Comparison of ENCODE assay signal across 6 cellular contexts in the genomic region with DNA sequence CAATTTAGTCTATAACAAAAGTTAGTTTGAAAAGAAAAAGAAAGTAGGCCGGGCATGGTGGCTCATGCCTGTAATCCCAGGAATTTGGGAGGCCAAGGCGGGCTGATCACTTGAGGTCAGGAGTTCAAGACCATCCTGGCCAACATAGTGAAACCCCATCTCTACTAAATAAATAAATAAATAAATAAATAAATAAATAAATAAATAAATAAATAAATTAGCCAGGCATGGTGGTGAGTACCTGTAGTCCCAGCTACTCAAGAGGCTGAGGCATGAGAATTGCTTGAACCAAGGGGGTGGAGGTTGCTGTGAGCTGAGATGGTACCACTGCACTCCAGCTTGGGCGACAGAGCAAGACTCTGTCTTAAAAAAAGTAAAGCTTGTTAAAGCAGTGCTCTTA. TPM values are rescaled to one million over a fixed set of nuclear protein-coding genes. Genes with fewer than 3 reads are reported as not detected.
A peak's percentile ranks its signal among the peaks of the same experiment; 100 is the strongest.
DNase-seq lines count a peak whose midpoint lies in the region; ATAC-seq, FAIRE-seq and TF ChIP-seq lines count a peak whose summit lies in the region.
"Not testable (repeated sequence)": the region's sequence is repeated elsewhere in the genome, so short reads cannot be mapped to it uniquely, and the experiment has no call there.

No MANE protein-coding gene starts in this region.

- POLR2A ChIA-PET in HEK293 (lab: Yijun Ruan, JAX): not testable (repeated sequence)
- POLR2A ChIA-PET in OCI-LY7 (lab: Charles Lee) (interaction anchor here (0.6 to 1.9 kb wide), 11 partner anchors 9 to 74 kb away, joined by 3 to 18 read pairs (median 5); no protein-coding TSS in a partner anchor), activated B cell treated with CpG ODN at 0.5 μM for 24 hours (lab: Charles Lee) (interaction anchor here (0.5 to 18.7 kb wide), 10 partner anchors 11 to 404 kb away, joined by 3 to 975 read pairs (median 10); a partner anchor contains a TSS)

- not testable (repeated sequence) for H4K20me1 ChIP-seq in OCI-LY1 (ENCODE audit: insufficient read depth, low read length); OCI-LY7 (ENCODE audit: insufficient read depth, low read length)

- CTCF ChIA-PET in HEK293 (lab: Yijun Ruan, JAX): interaction anchor here (0.6 to 1.4 kb wide), 2 partner anchors 8 to 13 kb away, joined by 3 to 4 read pairs; no protein-coding TSS in a partner anchor
- CTCF ChIA-PET in OCI-LY7 (lab: Charles Lee; ENCODE audit: unreplicated experiment): not testable (repeated sequence)
- CTCF ChIA-PET in activated B cell treated with CpG ODN at 0.5 μM for 24 hours (lab: Charles Lee): interaction anchor here (1.1 to 2.2 kb wide), 2 partner anchors 11 to 25 kb away, joined by 3 to 8 read pairs; no protein-coding TSS in a partner anchor

- H3K9me3 Mint-ChIP-seq in activated B cell treated with CpG ODN at 0.5 μM for 24 hours; stimulated activated naive B cell treated with anti-CD40 and anti-IgM and Interleukin-4, amounts not matched to agents 10 μg/mL and 1 μg/mL and 100 μg/mL, for 72 hours: not testable (repeated sequence)

- H3K27ac Mint-ChIP-seq in activated B cell treated with CpG ODN at 0.5 μM for 24 hours: peak overlapping the region; percentile 92
- peak overlapping the region; percentile 95 for H3K27ac Mint-ChIP-seq in stimulated activated naive B cell treated with anti-CD40 and anti-IgM and Interleukin-4, amounts not matched to agents 10 μg/mL and 1 μg/mL and 100 μg/mL, for 72 hours

- H3K4me3 ChIP-seq in HEK293 (ENCODE audit: low read depth, low read length); OCI-LY1 (ENCODE audit: low read depth, low read length, poor library complexity, severe bottlenecking); OCI-LY7 (ENCODE audit: low read depth, low read length, poor library complexity, severe bottlenecking); kidney (ENCODE audit: low read length in 2 of 2): not testable (repeated sequence)

- not testable (repeated sequence) for ATAC-seq in activated B cell treated with CpG ODN at 0.5 μM for 24 hours (ENCODE audit: low read depth); stimulated activated naive B cell treated with anti-CD40 and anti-IgM and Interleukin-4, amounts not matched to agents 10 μg/mL and 1 μg/mL and 100 μg/mL, for 72 hours (replicated peaks)

- not testable (repeated sequence) for H3K27ac ChIP-seq in HEK293 (ENCODE audit: extremely low read depth, low read depth, low read length); kidney (ENCODE audit: low read depth in 2 of 2, low read length in 2 of 2)
- H3K27ac ChIP-seq in OCI-LY1 (ENCODE audit: low read depth, low read length, poor library complexity, severe bottlenecking) (peak overlapping the region; percentile 100), OCI-LY7 (ENCODE audit: low read depth, low read length, poor library complexity, severe bottlenecking) (peak overlapping the region; percentile 97)

- not testable (repeated sequence) for BruUV-seq in OCI-LY7 (replicated peaks; lab: Mats Ljungman, UMichigan)

- not testable (repeated sequence) for TF ChIP-seq CTCF in HEK293 (tag by site-specific recombination; IDR thresholded peaks at IDR 0.05); OCI-LY1 (IDR thresholded peaks at IDR 0.05; ENCODE audit: low read length); OCI-LY7 (conservative IDR thresholded peaks at IDR 0.05; ENCODE audit: low read length); activated B cell treated with CpG ODN at 0.5 μM for 24 hours (IDR thresholded peaks at IDR 0.05); kidney (IDR thresholded peaks at IDR 0.05; ENCODE audit: borderline replicate concordance, extremely low read depth, insufficient read depth)

- not testable (repeated sequence) for H2AFZ ChIP-seq in OCI-LY1 (ENCODE audit: low read length); OCI-LY7 (ENCODE audit: low read length)

- intact Hi-C loops in OCI-LY7 (cut with micrococcal nuclease; ENCODE audit: unreplicated experiment); activated B cell treated with CpG ODN at 0.5 μM for 24 hours (cut with micrococcal nuclease); kidney (cut with DNase I): not testable (repeated sequence)

- H3K27me3 ChIP-seq in OCI-LY1 (ENCODE audit: insufficient read depth, low read length): not testable (repeated sequence)

- not testable (repeated sequence) for H3K4me3 Mint-ChIP-seq in activated B cell treated with CpG ODN at 0.5 μM for 24 hours
- peak overlapping the region in 1 of 2 donors; percentile 53 for H3K4me3 Mint-ChIP-seq in stimulated activated naive B cell treated with anti-CD40 and anti-IgM and Interleukin-4, amounts not matched to agents 10 μg/mL and 1 μg/mL and 100 μg/mL, for 72 hours

- H3K4me1 Mint-ChIP-seq in activated B cell treated with CpG ODN at 0.5 μM for 24 hours: peaks cover 67% of the 10 kb centered on the region
- peaks cover 38 to 76% of the 10 kb centered on the region in 2 donors for H3K4me1 Mint-ChIP-seq in stimulated activated naive B cell treated with anti-CD40 and anti-IgM and Interleukin-4, amounts not matched to agents 10 μg/mL and 1 μg/mL and 100 μg/mL, for 72 hours

- H3K4me2 ChIP-seq in OCI-LY1 (ENCODE audit: low read length): not testable (repeated sequence)
- H3K4me2 ChIP-seq in OCI-LY7 (ENCODE audit: low read length): peak overlapping the region; percentile 57

- not testable (repeated sequence) for H3K9me3 ChIP-seq in HEK293 (ENCODE audit: control insufficient read depth, insufficient read depth, low read depth, low read length); OCI-LY1 (ENCODE audit: low read length); OCI-LY7 (ENCODE audit: low read length); kidney (ENCODE audit: control insufficient read depth in 1 of 2, low read length in 2 of 2)

- not testable (repeated sequence) for H3K36me3 ChIP-seq in HEK293 (ENCODE audit: control insufficient read depth in 2 of 2, insufficient read depth in 1 of 2, low read length in 2 of 2); OCI-LY1 (ENCODE audit: insufficient read depth, low read length); kidney (ENCODE audit: control insufficient read depth in 1 of 2, insufficient read depth in 2 of 2, low read length in 2 of 2)
- H3K36me3 ChIP-seq in OCI-LY7 (ENCODE audit: insufficient read depth, low read length): peaks cover 12% of the 10 kb centered on the region

- not testable (repeated sequence) for H3K27me3 Mint-ChIP-seq in activated B cell treated with CpG ODN at 0.5 μM for 24 hours; stimulated activated naive B cell treated with anti-CD40 and anti-IgM and Interleukin-4, amounts not matched to agents 10 μg/mL and 1 μg/mL and 100 μg/mL, for 72 hours

- H3F3A ChIP-seq in OCI-LY1 (ENCODE audit: insufficient read depth, low read length): not testable (repeated sequence)

- H3K9me2 ChIP-seq in OCI-LY1 (ENCODE audit: low read depth, low read length); OCI-LY7 (ENCODE audit: insufficient read depth, low read length): not testable (repeated sequence)

- H3K79me2 ChIP-seq in OCI-LY1 (ENCODE audit: insufficient read depth, low read length): not testable (repeated sequence)
- peaks cover 13% of the 10 kb centered on the region; the same call in 1 of the 2 replicates for H3K79me2 ChIP-seq in OCI-LY7 (ENCODE audit: insufficient read depth, low read depth, low read length)

- FAIRE-seq in kidney (lab: Jason Lieb, UNC): not testable (repeated sequence)

- not testable (repeated sequence) for H3K9ac ChIP-seq in OCI-LY1 (ENCODE audit: low read length); kidney (ENCODE audit: low read length in 2 of 2)

- not testable (repeated sequence) for H3K36me3 Mint-ChIP-seq in activated B cell treated with CpG ODN at 0.5 μM for 24 hours (ENCODE audit: low read depth)
- H3K36me3 Mint-ChIP-seq in stimulated activated naive B cell treated with anti-CD40 and anti-IgM and Interleukin-4, amounts not matched to agents 10 μg/mL and 1 μg/mL and 100 μg/mL, for 72 hours: peaks cover 4 to 15% of the 10 kb centered on the region in 2 donors

- not testable (repeated sequence) for H3K4me1 ChIP-seq in HEK293 (ENCODE audit: control insufficient read depth, insufficient read depth, low read length); kidney (ENCODE audit: control insufficient read depth in 1 of 2, insufficient read depth in 1 of 2, low read depth in 1 of 2, low read length in 2 of 2)
- H3K4me1 ChIP-seq in OCI-LY1 (ENCODE audit: insufficient read depth, low read length, severe bottlenecking) (peaks cover 89% of the 10 kb centered on the region), OCI-LY7 (ENCODE audit: insufficient read depth, low read length, poor library complexity, severe bottlenecking) (peaks cover 87% of the 10 kb centered on the region)

- DNase-seq in OCI-LY7 (ENCODE audit: low spot score); activated B cell treated with CpG ODN at 0.5 μM for 24 hours; stimulated activated naive B cell treated with anti-CD40 and anti-IgM and Interleukin-4, amounts not matched to agents 10 μg/mL and 1 μg/mL and 100 μg/mL, for 72 hours: not testable (repeated sequence)
- peak; percentile 5 for DNase-seq in kidney

RNA-seq across cellular contexts. Expression of a gene that starts 24.5 kb away (rescaled TPM):
- total RNA-seq in OCI-LY7 (2014; rRNA removed; shearing (Covaris generic)): 135 and 148 TPM in 2 replicates
- 105 and 106 TPM in 2 replicates for total RNA-seq in OCI-LY7 (2022)
- total RNA-seq in activated B cell treated with CpG ODN at 0.5 μM for 24 hours: 315 TPM in 2 replicates
- 101 TPM for total RNA-seq in kidney
- 257 TPM for polyA plus RNA-seq in kidney (ENCODE audit: insufficient read depth, low read depth, low replicate concordance)
